ENCODE assay signal across 8 cellular contexts in genomic region chr19:6110360-6110977, GRCh38. TPM values are rescaled to one million over a fixed set of nuclear protein-coding genes. Genes with fewer than 3 reads are reported as not detected.
DNase-seq lines count a peak whose midpoint lies in the region; ATAC-seq lines count a peak whose summit lies in the region.

TSS of gene RFX2 (minus strand) at chr19:6110500. CDS start at chr19:6047496, 63,004 bp downstream.

- H3K4me1 Mint-ChIP-seq in activated CD8-positive, alpha-beta memory T cell treated with anti-CD3 and anti-CD28 coated beads, Interleukin-2, amount 10 ng/mL, durations not matched to agents 7 days and 5 days, result peaks cover 22% of the 10 kb centered on the region

- H3K4me3 ChIP-seq in endocrine pancreas (ENCODE audit: control insufficient read depth, insufficient read depth, low read length), result peak within 1 kb of the TSS; percentile 82

- H3K36me3 ChIP-seq in endocrine pancreas (ENCODE audit: control insufficient read depth, insufficient read depth, low read length), result no peaks in the 10 kb centered on the region

- peaks cover 5% of the 10 kb centered on the region for H3K4me1 ChIP-seq in endocrine pancreas (ENCODE audit: control insufficient read depth, insufficient read depth, low read length)

- H3K27ac Mint-ChIP-seq in activated CD8-positive, alpha-beta memory T cell treated with anti-CD3 and anti-CD28 coated beads, Interleukin-2, amount 10 ng/mL, durations not matched to agents 7 days and 5 days, result peak within 1 kb of the TSS; percentile 76

- DNase-seq in D341Med (ENCODE audit: low spot score) (peak; percentile 99), HUDEP-2 (lab: John Stamatoyannopoulos, UW; ENCODE audit: unreplicated experiment in 76 of 76) (peak; percentile 84 to 100 (median 100)), NOMO-1 treated with dmso at 0.1 percent for 144 hours (lab: John Stamatoyannopoulos, UW; ENCODE audit: unreplicated experiment) (peak; percentile 98), mesenteric fat pad (ENCODE audit: low spot score) (peak; percentile 99)
- DNase-seq in activated CD8-positive, alpha-beta memory T cell treated with anti-CD3 and anti-CD28 coated beads, Interleukin-2, amount 10 ng/mL, durations not matched to agents 7 days and 5 days, result peak; percentile 99
- DNase-seq in stimulated activated CD8-positive, alpha-beta memory T cell treated with anti-CD3 and anti-CD28 coated beads, Interleukin-12 subunit alpha, Interleukin-12 subunit beta, amount 100 ng/mL, for 4 hours (ENCODE audit: low read depth), result peak; percentile 99

- no peaks in the 10 kb centered on the region for H3K27me3 ChIP-seq in endocrine pancreas (ENCODE audit: control insufficient read depth, insufficient read depth, low read length)

- peaks cover 20% of the 10 kb centered on the region for H3K27me3 Mint-ChIP-seq in activated CD8-positive, alpha-beta memory T cell treated with anti-CD3 and anti-CD28 coated beads, Interleukin-2, amount 10 ng/mL, durations not matched to agents 7 days and 5 days

- H3K4me3 Mint-ChIP-seq in activated CD8-positive, alpha-beta memory T cell treated with anti-CD3 and anti-CD28 coated beads, Interleukin-2, amount 10 ng/mL, durations not matched to agents 7 days and 5 days, result peak within 1 kb of the TSS; percentile 77

- H3K9me3 ChIP-seq in endocrine pancreas (ENCODE audit: control insufficient read depth, low read length), result no peaks in the 10 kb centered on the region

- peak within 1 kb of the TSS; percentile 79 for H3K9ac ChIP-seq in endocrine pancreas (ENCODE audit: control insufficient read depth, insufficient read depth, low read length)

- H3K9me3 Mint-ChIP-seq in activated CD8-positive, alpha-beta memory T cell treated with anti-CD3 and anti-CD28 coated beads, Interleukin-2, amount 10 ng/mL, durations not matched to agents 7 days and 5 days (ENCODE audit: low read depth), result no peaks in the 10 kb centered on the region

- peak; percentile 90 for ATAC-seq in GM21423 (IDR thresholded peaks at IDR 0.05; ENCODE audit: unreplicated experiment)
- ATAC-seq in activated CD8-positive, alpha-beta memory T cell treated with anti-CD3 and anti-CD28 coated beads, Interleukin-2, amount 10 ng/mL, durations not matched to agents 7 days and 5 days, result peak; percentile 99

- CTCF ChIA-PET in activated CD8-positive, alpha-beta memory T cell treated with anti-CD3 and anti-CD28 coated beads, Interleukin-2, amount 10 ng/mL, durations not matched to agents 7 days and 5 days (lab: Charles Lee), result interaction anchor here (1.0 to 1.3 kb wide), 2 partner anchors 24 to 62 kb away, joined by 3 to 4 read pairs; no protein-coding TSS in a partner anchor

- H3K36me3 Mint-ChIP-seq in activated CD8-positive, alpha-beta memory T cell treated with anti-CD3 and anti-CD28 coated beads, Interleukin-2, amount 10 ng/mL, durations not matched to agents 7 days and 5 days, result no peaks in the 10 kb centered on the region

RNA-seq across cellular contexts. Expression of gene RFX2, which starts in this region (rescaled TPM):
- total RNA-seq in activated CD8-positive, alpha-beta memory T cell treated with anti-CD3 and anti-CD28 coated beads, Interleukin-2, amount 10 ng/mL, durations not matched to agents 7 days and 5 days, result 10 to 100 TPM in 1 of 2 experiments, 1 to 10 TPM in 1; 9.8 to 11.7 TPM
- total RNA-seq in mesenteric fat pad, result 27.9 TPM

Comparison
In these comparisons a context has a peak if more than half of its experiments do, and no peak if none do; other contexts are left out.
1. Peak in every context shown above with its lines: DNase-seq, ATAC-seq and H3K4me3 ChIP-seq.